Comparison of ENCODE assay signal across 1 cellular context in genomic region chr2:227325824-227326195, GRCh38.
TF ChIP-seq lines count a peak whose summit lies in the region.

No MANE protein-coding gene starts in this region.

TF ChIP-seq in HEK293, 187 proteins besides CTCF, POLR2A, EP300 and RAD21 (continued from another document):
- TF ChIP-seq ZNF521 (tag by site-specific recombination; IDR thresholded peaks at IDR 0.05) (no peak), GLIS1 (tag by site-specific recombination; IDR thresholded peaks at IDR 0.05) (peak; percentile 30), ZNF416 (tag by site-specific recombination; IDR thresholded peaks at IDR 0.05) (no peak), REST (tag by site-specific recombination; IDR thresholded peaks at IDR 0.05) (no peak), ZNF132 (tag by site-specific recombination; IDR thresholded peaks at IDR 0.05; ENCODE audit: borderline replicate concordance) (no peak)
- TF ChIP-seq, protein P1, sequence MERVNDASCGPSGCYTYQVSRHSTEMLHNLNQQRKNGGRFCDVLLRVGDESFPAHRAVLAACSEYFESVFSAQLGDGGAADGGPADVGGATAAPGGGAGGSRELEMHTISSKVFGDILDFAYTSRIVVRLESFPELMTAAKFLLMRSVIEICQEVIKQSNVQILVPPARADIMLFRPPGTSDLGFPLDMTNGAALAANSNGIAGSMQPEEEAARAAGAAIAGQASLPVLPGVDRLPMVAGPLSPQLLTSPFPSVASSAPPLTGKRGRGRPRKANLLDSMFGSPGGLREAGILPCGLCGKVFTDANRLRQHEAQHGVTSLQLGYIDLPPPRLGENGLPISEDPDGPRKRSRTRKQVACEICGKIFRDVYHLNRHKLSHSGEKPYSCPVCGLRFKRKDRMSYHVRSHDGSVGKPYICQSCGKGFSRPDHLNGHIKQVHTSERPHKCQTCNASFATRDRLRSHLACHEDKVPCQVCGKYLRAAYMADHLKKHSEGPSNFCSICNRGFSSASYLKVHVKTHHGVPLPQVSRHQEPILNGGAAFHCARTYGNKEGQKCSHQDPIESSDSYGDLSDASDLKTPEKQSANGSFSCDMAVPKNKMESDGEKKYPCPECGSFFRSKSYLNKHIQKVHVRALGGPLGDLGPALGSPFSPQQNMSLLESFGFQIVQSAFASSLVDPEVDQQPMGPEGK (tag by site-specific recombination; IDR thresholded peaks at IDR 0.05): no peak
- TF ChIP-seq, protein P2, sequence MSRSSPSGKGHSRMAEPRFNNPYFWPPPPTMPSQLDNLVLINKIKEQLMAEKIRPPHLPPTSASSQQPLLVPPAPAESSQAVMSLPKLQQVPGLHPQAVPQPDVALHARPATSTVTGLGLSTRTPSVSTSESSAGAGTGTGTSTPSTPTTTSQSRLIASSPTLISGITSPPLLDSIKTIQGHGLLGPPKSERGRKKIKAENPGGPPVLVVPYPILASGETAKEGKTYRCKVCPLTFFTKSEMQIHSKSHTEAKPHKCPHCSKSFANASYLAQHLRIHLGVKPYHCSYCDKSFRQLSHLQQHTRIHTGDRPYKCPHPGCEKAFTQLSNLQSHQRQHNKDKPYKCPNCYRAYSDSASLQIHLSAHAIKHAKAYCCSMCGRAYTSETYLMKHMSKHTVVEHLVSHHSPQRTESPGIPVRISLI (tag by site-specific recombination; IDR thresholded peaks at IDR 0.05): no peak
